In the genomic region with DNA sequence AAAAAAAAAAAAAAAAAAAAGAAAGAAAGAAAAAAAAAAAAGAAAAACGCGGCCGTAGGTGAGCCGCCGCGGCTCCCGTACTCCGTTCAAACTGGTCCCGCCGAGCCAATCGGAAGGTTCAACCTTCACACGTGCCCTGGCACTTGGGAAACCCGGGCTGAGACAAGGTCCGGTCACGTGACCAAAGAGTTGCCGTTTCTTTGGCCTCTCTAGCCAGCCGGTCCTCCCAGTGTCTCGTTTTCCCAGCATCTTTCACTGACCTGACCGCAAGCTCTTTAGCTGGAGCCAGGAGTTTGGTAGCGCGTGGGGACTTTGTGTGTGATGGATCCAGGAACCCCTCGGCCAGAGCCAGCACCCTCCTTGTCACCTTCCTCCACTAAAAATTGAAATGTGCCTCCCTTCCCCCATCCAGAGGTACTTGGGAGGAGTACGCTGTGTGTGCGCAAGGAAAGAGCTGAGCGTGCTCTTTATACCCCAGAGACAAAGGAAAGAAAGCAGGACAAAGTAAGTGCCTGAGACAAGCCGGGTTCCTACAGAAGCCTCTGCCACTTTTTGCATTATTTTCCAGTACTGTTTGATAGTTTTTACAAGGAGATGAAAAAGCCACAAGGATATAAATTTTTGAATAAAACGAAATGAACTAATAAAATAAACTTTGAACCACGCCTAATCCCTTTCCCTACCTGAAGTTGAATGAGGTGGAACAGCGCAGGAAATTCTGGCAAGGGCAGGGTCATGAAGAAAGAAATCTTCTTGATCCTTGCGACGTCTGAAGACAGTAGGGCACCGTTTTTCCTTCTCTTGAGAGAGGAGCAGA, we compare ENCODE assay signal across 8 cellular contexts. TPM values are rescaled to one million over a fixed set of nuclear protein-coding genes. Genes with fewer than 3 reads are reported as not detected.
DNase-seq lines count a peak whose midpoint lies in the region; FAIRE-seq and TF ChIP-seq lines count a peak whose summit lies in the region.

No MANE protein-coding gene starts in this region.

- H2AK5ac ChIP-seq in neuronal stem cell (ENCODE audit: low read depth, low read length), result no peak overlapping the region

- H3K9ac ChIP-seq in neuronal stem cell (ENCODE audit: low read depth, low read length, poor library complexity) (peak overlapping the region; percentile 79), subcutaneous abdominal adipose tissue (ENCODE audit: low read length in 5 of 5) (peak overlapping the region; percentile 63 to 97 (median 78))

- intact Hi-C loops in activated naive CD4-positive, alpha-beta T cell treated with anti-CD3 and anti-CD28 coated beads for 36 hours (cut with micrococcal nuclease), result loop anchor here (1.0 kb wide), 2 partner anchors 15 to 41 kb away; a partner anchor contains a TSS

- no peak overlapping the region for H2BK120ac ChIP-seq in neuronal stem cell (ENCODE audit: low read depth, low read length)

- peak; percentile 83 for FAIRE-seq in frontal cortex (lab: Jason Lieb, UNC)

- H2BK5ac ChIP-seq in neuronal stem cell (ENCODE audit: low read length), result peak overlapping the region; percentile 40

- H3K36me3 Mint-ChIP-seq in activated naive CD4-positive, alpha-beta T cell treated with anti-CD3 and anti-CD28 coated beads for 36 hours (ENCODE audit: low read depth), result peaks cover 35% of the 10 kb centered on the region

- peak overlapping the region; percentile 78 for H3K27ac Mint-ChIP-seq in activated naive CD4-positive, alpha-beta T cell treated with anti-CD3 and anti-CD28 coated beads for 36 hours

- no peaks in the 10 kb centered on the region for H3K27me3 Mint-ChIP-seq in activated naive CD4-positive, alpha-beta T cell treated with anti-CD3 and anti-CD28 coated beads for 36 hours (ENCODE audit: low read depth)

- POLR2A ChIA-PET in HEK293T (lab: Yijun Ruan, JAX), result interaction anchor here (0.6 to 6.2 kb wide), 15 partner anchors 8 to 191 kb away, joined by 3 to 133 read pairs (median 5); a partner anchor contains a TSS

- no peak overlapping the region for H3K14ac ChIP-seq in neuronal stem cell (ENCODE audit: low read length)

- peak; percentile 99 for DNase-seq in G401 (ENCODE audit: low spot score)
- DNase-seq in HEK293T (ENCODE audit: extremely low spot score), result peak; percentile 90
- DNase-seq in MV-4-11 (lab: John Stamatoyannopoulos, UW), result peak; percentile 100
- DNase-seq in SJSA1 (ENCODE audit: low read depth in 1 of 2, low spot score in 2 of 2), result peak; percentile 96 to 99
- peak; percentile 97 for DNase-seq in activated naive CD4-positive, alpha-beta T cell treated with anti-CD3 and anti-CD28 coated beads for 36 hours
- DNase-seq in frontal cortex (ENCODE audit: low spot score in 2 of 2), result peak; percentile 96 to 97
- DNase-seq in neuronal stem cell (ENCODE audit: low spot score), result peak; percentile 99

- H2BK12ac ChIP-seq in neuronal stem cell (ENCODE audit: low read length), result no peak overlapping the region

- H3K36me3 ChIP-seq in SJSA1, result peaks cover 38% of the 10 kb centered on the region
- H3K36me3 ChIP-seq in neuronal stem cell (replicated peaks in 1 of 2; ENCODE audit: control insufficient read depth in 2 of 2, insufficient read depth in 2 of 2, low read length in 2 of 2), result peaks cover 11 to 32% of the 10 kb centered on the region in 2 donors
- peaks cover 0 to 17% (median 10%) of the 10 kb centered on the region in 5 donors for H3K36me3 ChIP-seq in subcutaneous abdominal adipose tissue (ENCODE audit: control insufficient read depth in 5 of 5, insufficient read depth in 5 of 5, low read length in 5 of 5)

- H3K79me1 ChIP-seq in neuronal stem cell (ENCODE audit: low read depth, low read length), result peaks cover 12% of the 10 kb centered on the region

- H3K4me3 Mint-ChIP-seq in activated naive CD4-positive, alpha-beta T cell treated with anti-CD3 and anti-CD28 coated beads for 36 hours, result peak overlapping the region; percentile 79

- CTCF ChIA-PET in HEK293T (lab: Yijun Ruan, JAX), result interaction anchor here (0.9 to 1.3 kb wide), 3 partner anchors 11 to 37 kb away, joined by 3 to 5 read pairs (median 4); no protein-coding TSS in a partner anchor
- CTCF ChIA-PET in activated naive CD4-positive, alpha-beta T cell treated with anti-CD3 and anti-CD28 coated beads for 36 hours (lab: Charles Lee), result interaction anchor here (0.7 to 2.5 kb wide), 4 partner anchors 11 to 37 kb away, joined by 3 to 14 read pairs (median 8); no protein-coding TSS in a partner anchor

- peak overlapping the region; percentile 62 for H3K4me3 ChIP-seq in SJSA1
- H3K4me3 ChIP-seq in neuronal stem cell (ENCODE audit: low read length in 2 of 2), result peak overlapping the region; percentile 79 to 93
- H3K4me3 ChIP-seq in subcutaneous abdominal adipose tissue (ENCODE audit: low read depth in 1 of 5, low read length in 5 of 5), result peak overlapping the region; percentile 71 to 82 (median 78)

- H3K4me1 ChIP-seq in SJSA1 (replicated peaks) (peaks cover 27% of the 10 kb centered on the region), neuronal stem cell (ENCODE audit: control insufficient read depth in 2 of 2, insufficient read depth in 1 of 2, low read depth in 1 of 2, low read length in 2 of 2) (peaks cover 6 to 7% of the 10 kb centered on the region in 2 donors), subcutaneous abdominal adipose tissue (ENCODE audit: control insufficient read depth in 5 of 5, insufficient read depth in 5 of 5, low read length in 5 of 5) (peaks cover 12 to 40% (median 35%) of the 10 kb centered on the region in 5 donors)

- H3K9me3 Mint-ChIP-seq in activated naive CD4-positive, alpha-beta T cell treated with anti-CD3 and anti-CD28 coated beads for 36 hours, result no peaks in the 10 kb centered on the region

- H4K8ac ChIP-seq in neuronal stem cell (ENCODE audit: low read depth, low read length), result no peak overlapping the region

- WGBS in neuronal stem cell (ENCODE audit: extremely low coverage in 2 of 2, insufficient read length in 2 of 2, insufficient replicate concordance in 1 of 2), 2 donors, result no CpG with 5 or more reads among the region's 32 CpGs

- H2BK15ac ChIP-seq in neuronal stem cell (ENCODE audit: low read length), result no peak overlapping the region

- H3K4ac ChIP-seq in neuronal stem cell (ENCODE audit: low read length), result no peak overlapping the region

- H3K18ac ChIP-seq in neuronal stem cell (ENCODE audit: low read length), result no peak overlapping the region

- no peaks in the 10 kb centered on the region for H3K9me3 ChIP-seq in SJSA1 (replicated peaks)
- no peaks in the 10 kb centered on the region for H3K9me3 ChIP-seq in neuronal stem cell (replicated peaks in 1 of 2; ENCODE audit: control insufficient read depth in 2 of 2, insufficient read depth in 1 of 2, low read depth in 1 of 2, low read length in 2 of 2)
- H3K9me3 ChIP-seq in subcutaneous abdominal adipose tissue (ENCODE audit: control insufficient read depth in 5 of 5, low read length in 5 of 5), result no peaks in the 10 kb centered on the region

- H3K27ac ChIP-seq in SJSA1 (peak overlapping the region; percentile 87), neuronal stem cell (replicated peaks; ENCODE audit: low read length) (peak overlapping the region; percentile 97), subcutaneous abdominal adipose tissue (ENCODE audit: low read depth, low read length) (peak overlapping the region; percentile 92)

- H2AFZ ChIP-seq in neuronal stem cell (ENCODE audit: low read length), result peak overlapping the region; percentile 91

- peak overlapping the region; percentile 89 for H3K4me2 ChIP-seq in neuronal stem cell (ENCODE audit: insufficient read depth, low read length, poor library complexity, severe bottlenecking)

- in situ Hi-C loops in G401 (cut with HindIII; ENCODE audit: low sequenced_read_pairs), result no loop called here

- H3K23ac ChIP-seq in neuronal stem cell (ENCODE audit: low read depth, low read length, poor library complexity), result no peak overlapping the region

- no peaks in the 10 kb centered on the region for H3K27me3 ChIP-seq in SJSA1 (replicated peaks)
- H3K27me3 ChIP-seq in neuronal stem cell (ENCODE audit: control insufficient read depth in 3 of 3, insufficient read depth in 3 of 3, low read depth in 1 of 3, low read length in 3 of 3), result no peaks in the 10 kb centered on the region
- no peaks in the 10 kb centered on the region for H3K27me3 ChIP-seq in subcutaneous abdominal adipose tissue (ENCODE audit: control insufficient read depth in 5 of 5, insufficient read depth in 4 of 5, low read length in 5 of 5)

- no peak overlapping the region for H4K91ac ChIP-seq in neuronal stem cell (ENCODE audit: low read depth, low read length, poor library complexity)

- H3K4me1 Mint-ChIP-seq in activated naive CD4-positive, alpha-beta T cell treated with anti-CD3 and anti-CD28 coated beads for 36 hours (ENCODE audit: low read depth), result peaks cover 33% of the 10 kb centered on the region

TF ChIP-seq in HEK293T, 16 proteins besides CTCF, POLR2A, EP300 and RAD21 (continues in another document):
- TF ChIP-seq SP1 (IDR thresholded peaks at IDR 0.05), result no peak

RNA-seq across cellular contexts. Expression of a gene that starts 1.0 kb away (rescaled TPM):
- total RNA-seq in G401 (2014; rRNA removed; shearing (Covaris generic)), result 43.9 and 63.1 TPM in 2 replicates
- total RNA-seq in SJSA1 (2014; rRNA removed; shearing (Covaris generic)), result 24.0 and 25.8 TPM in 2 replicates
- total RNA-seq in activated naive CD4-positive, alpha-beta T cell treated with anti-CD3 and anti-CD28 coated beads for 36 hours, result 10 to 100 TPM; 80.7 to 81.1 TPM
- 68.5 TPM for total RNA-seq in frontal cortex
- 47.1 TPM for polyA plus RNA-seq in neuronal stem cell (2013, experiment 1 of 2)
- polyA plus RNA-seq in neuronal stem cell (2013, experiment 2 of 2), result 47.1 TPM

RNA-seq across cellular contexts. Expression of a gene that starts 11.7 kb away (rescaled TPM):
- 621 and 678 TPM in 2 replicates for total RNA-seq in G401 (2014; rRNA removed; shearing (Covaris generic))
- total RNA-seq in SJSA1 (2014; rRNA removed; shearing (Covaris generic)), result 274 and 417 TPM in 2 replicates
- total RNA-seq in activated naive CD4-positive, alpha-beta T cell treated with anti-CD3 and anti-CD28 coated beads for 36 hours, result 100 to 1,000 TPM; 119 to 126 TPM
- 216 TPM for total RNA-seq in frontal cortex
- 242 TPM for polyA plus RNA-seq in neuronal stem cell (2013, experiment 1 of 2)
- polyA plus RNA-seq in neuronal stem cell (2013, experiment 2 of 2), result 221 TPM

RNA-seq across cellular contexts. Expression of a gene that starts 14.5 kb away (rescaled TPM):
- total RNA-seq in G401 (2014; rRNA removed; shearing (Covaris generic)), result 232 and 263 TPM in 2 replicates
- 88.5 and 127 TPM in 2 replicates for total RNA-seq in SJSA1 (2014; rRNA removed; shearing (Covaris generic))
- total RNA-seq in activated naive CD4-positive, alpha-beta T cell treated with anti-CD3 and anti-CD28 coated beads for 36 hours, result 10 to 100 TPM; 47.7 TPM
- total RNA-seq in frontal cortex, result 85.2 TPM
- 46.1 TPM for polyA plus RNA-seq in neuronal stem cell (2013, experiment 1 of 2)
- polyA plus RNA-seq in neuronal stem cell (2013, experiment 2 of 2), result 44.7 TPM

RNA-seq across cellular contexts. Expression of a gene that starts 26.3 kb away (rescaled TPM):
- total RNA-seq in G401 (2014; rRNA removed; shearing (Covaris generic)), result 39.2 and 41.6 TPM in 2 replicates
- 9.0 and 13.2 TPM in 2 replicates for total RNA-seq in SJSA1 (2014; rRNA removed; shearing (Covaris generic))
- 1 to 10 TPM; 7.2 to 8.7 TPM for total RNA-seq in activated naive CD4-positive, alpha-beta T cell treated with anti-CD3 and anti-CD28 coated beads for 36 hours
- total RNA-seq in frontal cortex, result 6.5 TPM
- polyA plus RNA-seq in neuronal stem cell (2013, experiment 1 of 2), result 11.2 TPM
- 11.1 TPM for polyA plus RNA-seq in neuronal stem cell (2013, experiment 2 of 2)

RNA-seq across cellular contexts. Expression of a gene that starts 28.8 kb away (rescaled TPM):
- total RNA-seq in G401 (2014; rRNA removed; shearing (Covaris generic)), result not detected in 2 replicates
- total RNA-seq in SJSA1 (2014; rRNA removed; shearing (Covaris generic)), result 0.13 TPM in 1 of 2 replicates, not detected in the other
- total RNA-seq in activated naive CD4-positive, alpha-beta T cell treated with anti-CD3 and anti-CD28 coated beads for 36 hours, result not detected
- total RNA-seq in frontal cortex, result not detected
- 0.03 TPM for polyA plus RNA-seq in neuronal stem cell (2013, experiment 1 of 2)
- 0.03 TPM for polyA plus RNA-seq in neuronal stem cell (2013, experiment 2 of 2)

Comparison
In these comparisons a context has a peak if more than half of its experiments do, and no peak if none do; other contexts are left out.
1. Peak in every context shown above with its lines: DNase-seq, H3K4me3 ChIP-seq and H3K27ac ChIP-seq.